16 cellular contexts compared by ENCODE assay signal in the genomic region with DNA sequence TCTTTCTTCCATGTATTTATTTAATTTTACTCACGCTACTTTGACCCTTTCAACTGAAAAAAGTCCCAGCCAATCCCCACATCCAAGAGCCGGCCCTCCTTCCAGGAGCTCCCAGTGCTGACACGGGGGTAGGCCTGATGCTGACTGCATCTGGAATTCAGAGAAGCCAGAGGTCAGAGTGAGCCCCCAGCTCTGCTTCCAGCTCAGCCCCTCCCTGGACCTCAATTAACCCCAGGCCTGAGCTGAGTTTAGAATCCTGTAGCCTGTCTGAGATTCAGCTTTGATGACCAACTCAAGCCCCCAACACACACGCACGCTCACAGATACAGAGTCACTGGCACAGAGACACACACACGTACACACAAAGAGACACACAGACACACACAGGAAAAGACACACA.
"Had no signal": no experiment of that assay in that cellular context is flagged by ENCODE, and none has a peak within 500 bp of the region (broad histone marks: within the 10 kb centered on the region; RNA-seq: fewer than 3 reads in every experiment).

No MANE protein-coding gene starts in this region.

- H3K79me2 ChIP-seq: hepatocyte had no signal

- H3K4me2 ChIP-seq: hepatocyte had no signal

- H3K4me3 ChIP-seq: colonic mucosa, hepatocyte, ovary, tibial nerve had no signal

- H3K27ac ChIP-seq: colonic mucosa, hepatocyte, ovary had no signal

- H3K36me3 Mint-ChIP-seq: memory B cell; natural killer cell; stimulated activated memory B cell treated with anti-CD40 and anti-IgM and Interleukin-4, amounts not matched to agents 10 μg/mL and 1 μg/mL and 100 μg/mL, for 72 hours had no signal

- ATAC-seq: esophagus mucosa; left lobe of liver; natural killer cell; stimulated activated memory B cell treated with anti-CD40 and anti-IgM and Interleukin-4, amounts not matched to agents 10 μg/mL and 1 μg/mL and 100 μg/mL, for 72 hours had no signal

- H3K9me3 Mint-ChIP-seq: activated CD4-positive, alpha-beta T cell treated with anti-CD3 and anti-CD28 coated beads, Interleukin-2, amount 10 ng/mL, durations not matched to agents 7 days and 5 days; natural killer cell; T-helper 2 cell treated with Interferon-gamma antibody and Interleukin-4, amounts not matched to agents 5 μg/mL and 100 μg/mL, for 36 hours had no signal

- H3K4me1 Mint-ChIP-seq: activated CD4-positive, alpha-beta T cell treated with anti-CD3 and anti-CD28 coated beads, Interleukin-2, amount 10 ng/mL, durations not matched to agents 7 days and 5 days; natural killer cell; stimulated activated memory B cell treated with anti-CD40 and anti-IgM and Interleukin-4, amounts not matched to agents 10 μg/mL and 1 μg/mL and 100 μg/mL, for 72 hours had no signal

- H3K9me3 ChIP-seq: colonic mucosa, ovary, tibial nerve had no signal

- H3K4me1 ChIP-seq: colonic mucosa had no signal

- DNase-seq: activated CD4-positive, alpha-beta T cell treated with anti-CD3 and anti-CD28 coated beads, Interleukin-2, amount 10 ng/mL, durations not matched to agents 7 days and 5 days; activated CD4-positive, CD25-positive, alpha-beta regulatory T cell; activated CD8-positive, alpha-beta memory T cell treated with anti-CD3 and anti-CD28 coated beads for 24 hours; activated naive CD4-positive, alpha-beta T cell treated with Interleukin-2 at 50 U/mL for 16 hours; colonic mucosa; islet precursor cell; natural killer cell; stimulated activated CD4-positive, alpha-beta T cell treated with anti-CD3 and anti-CD28 coated beads, Interleukin-2, amount 100 ng/mL, for 48 hours had no signal

- H3K27ac Mint-ChIP-seq: activated CD4-positive, alpha-beta T cell treated with anti-CD3 and anti-CD28 coated beads, Interleukin-2, amount 10 ng/mL, durations not matched to agents 7 days and 5 days; memory B cell; natural killer cell; stimulated activated memory B cell treated with anti-CD40 and anti-IgM and Interleukin-4, amounts not matched to agents 10 μg/mL and 1 μg/mL and 100 μg/mL, for 72 hours; T-helper 2 cell treated with Interferon-gamma antibody and Interleukin-4, amounts not matched to agents 5 μg/mL and 100 μg/mL, for 36 hours had no signal

- H3K36me3 ChIP-seq: colonic mucosa, ovary, tibial nerve had no signal

- H3K27me3 ChIP-seq: colonic mucosa, hepatocyte, ovary had no signal

- H2AFZ ChIP-seq: hepatocyte had no signal

- H3K4me3 Mint-ChIP-seq: activated CD4-positive, alpha-beta T cell treated with anti-CD3 and anti-CD28 coated beads, Interleukin-2, amount 10 ng/mL, durations not matched to agents 7 days and 5 days; memory B cell; natural killer cell; stimulated activated memory B cell treated with anti-CD40 and anti-IgM and Interleukin-4, amounts not matched to agents 10 μg/mL and 1 μg/mL and 100 μg/mL, for 72 hours; T-helper 2 cell treated with Interferon-gamma antibody and Interleukin-4, amounts not matched to agents 5 μg/mL and 100 μg/mL, for 36 hours had no signal
